ENCODE assay signal across 8 cellular contexts in genomic region chr16:56607675-56608042, GRCh38. TPM values are rescaled to one million over a fixed set of nuclear protein-coding genes. Genes with fewer than 3 reads are reported as not detected.
DNase-seq lines count a peak whose midpoint lies in the region; ATAC-seq, FAIRE-seq and TF ChIP-seq lines count a peak whose summit lies in the region.

No MANE protein-coding gene starts in this region.

- no peaks in the 10 kb centered on the region for H3K27me3 Mint-ChIP-seq in IgD-negative memory B cell
- no peaks in the 10 kb centered on the region for H3K27me3 Mint-ChIP-seq in activated T-helper 2 cell treated with anti-CD3 and anti-CD28 coated beads, Interferon-gamma antibody, Interleukin-2, Interleukin-4, amounts not matched to agents 10 μg/mL and 5 μg/mL and 100 μg/mL, durations not matched to agents 14 hours and 24 hours and 36 hours (ENCODE audit: low read depth)
- peaks cover 2 to 19% (median 7%) of the 10 kb centered on the region in 3 donors for H3K27me3 Mint-ChIP-seq in immature natural killer cell (ENCODE audit: low read depth in 3 of 3)
- no peaks in the 10 kb centered on the region for H3K27me3 Mint-ChIP-seq in stimulated activated naive B cell treated with anti-CD40 and anti-IgM and Interleukin-4, amounts not matched to agents 10 μg/mL and 1 μg/mL and 100 μg/mL, for 72 hours

- TF ChIP-seq POLR2A in GM12891 (IDR thresholded peaks at IDR 0.05; ENCODE audit: low read depth, low read length), result no peak

- H3K9me3 Mint-ChIP-seq in IgD-negative memory B cell (no peaks in the 10 kb centered on the region), immature natural killer cell (no peaks in the 10 kb centered on the region)
- H3K9me3 Mint-ChIP-seq in activated T-helper 2 cell treated with anti-CD3 and anti-CD28 coated beads, Interferon-gamma antibody, Interleukin-2, Interleukin-4, amounts not matched to agents 10 μg/mL and 5 μg/mL and 100 μg/mL, durations not matched to agents 14 hours and 24 hours and 36 hours, result no peaks in the 10 kb centered on the region
- H3K9me3 Mint-ChIP-seq in stimulated activated naive B cell treated with anti-CD40 and anti-IgM and Interleukin-4, amounts not matched to agents 10 μg/mL and 1 μg/mL and 100 μg/mL, for 72 hours, result no peaks in the 10 kb centered on the region

- no peak for ATAC-seq in stimulated activated naive B cell treated with anti-CD40 and anti-IgM and Interleukin-4, amounts not matched to agents 10 μg/mL and 1 μg/mL and 100 μg/mL, for 72 hours (replicated peaks)
- no peak for ATAC-seq in HG02623 (IDR thresholded peaks at IDR 0.05; ENCODE audit: unreplicated experiment)

- intact Hi-C loops in activated T-helper 2 cell treated with anti-CD3 and anti-CD28 coated beads, Interferon-gamma antibody, Interleukin-2, Interleukin-4, amounts not matched to agents 10 μg/mL and 5 μg/mL and 100 μg/mL, durations not matched to agents 14 hours and 24 hours and 36 hours (cut with micrococcal nuclease), result loop anchor here (1.0 to 2.0 kb wide), 5 partner anchors 10 to 435 kb away; partner anchors contain the start of genes MT1E and MT1X

- no peak for FAIRE-seq in GM12891 (lab: Jason Lieb, UNC)

- H3K4me3 Mint-ChIP-seq in IgD-negative memory B cell (peak overlapping the region; percentile 13 to 81 (median 74)), immature natural killer cell (peak overlapping the region; percentile 72 to 99 (median 75))
- peak overlapping the region; percentile 97 for H3K4me3 Mint-ChIP-seq in activated T-helper 2 cell treated with anti-CD3 and anti-CD28 coated beads, Interferon-gamma antibody, Interleukin-2, Interleukin-4, amounts not matched to agents 10 μg/mL and 5 μg/mL and 100 μg/mL, durations not matched to agents 14 hours and 24 hours and 36 hours (ENCODE audit: low read depth)
- H3K4me3 Mint-ChIP-seq in stimulated activated naive B cell treated with anti-CD40 and anti-IgM and Interleukin-4, amounts not matched to agents 10 μg/mL and 1 μg/mL and 100 μg/mL, for 72 hours, result peak overlapping the region; percentile 54 to 90

- DNase-seq in activated T-helper 2 cell treated with anti-CD3 and anti-CD28 coated beads, Interferon-gamma antibody, Interleukin-2, Interleukin-4, amounts not matched to agents 10 μg/mL and 5 μg/mL and 100 μg/mL, durations not matched to agents 14 hours and 24 hours and 36 hours (ENCODE audit: low spot score), result no peak
- DNase-seq in immature natural killer cell (no peak), GM12891 (ENCODE audit: insufficient read length, low spot score) (no peak), EL (no peak), DMS53 (lab: John Stamatoyannopoulos, UW) (no peak)
- DNase-seq in stimulated activated naive B cell treated with anti-CD40 and anti-IgM and Interleukin-4, amounts not matched to agents 10 μg/mL and 1 μg/mL and 100 μg/mL, for 72 hours, result no peak

- H3K27ac Mint-ChIP-seq in IgD-negative memory B cell (peak overlapping the region in 1 of 3 donors; percentile 70), immature natural killer cell (peak overlapping the region; percentile 83 to 97 (median 92))
- peak overlapping the region; percentile 82 for H3K27ac Mint-ChIP-seq in activated T-helper 2 cell treated with anti-CD3 and anti-CD28 coated beads, Interferon-gamma antibody, Interleukin-2, Interleukin-4, amounts not matched to agents 10 μg/mL and 5 μg/mL and 100 μg/mL, durations not matched to agents 14 hours and 24 hours and 36 hours
- peak overlapping the region; percentile 70 for H3K27ac Mint-ChIP-seq in stimulated activated naive B cell treated with anti-CD40 and anti-IgM and Interleukin-4, amounts not matched to agents 10 μg/mL and 1 μg/mL and 100 μg/mL, for 72 hours

- peaks cover 18 to 27% (median 19%) of the 10 kb centered on the region in 3 donors for H3K4me1 Mint-ChIP-seq in IgD-negative memory B cell
- peaks cover 52% of the 10 kb centered on the region for H3K4me1 Mint-ChIP-seq in activated T-helper 2 cell treated with anti-CD3 and anti-CD28 coated beads, Interferon-gamma antibody, Interleukin-2, Interleukin-4, amounts not matched to agents 10 μg/mL and 5 μg/mL and 100 μg/mL, durations not matched to agents 14 hours and 24 hours and 36 hours (ENCODE audit: low read depth)
- peaks cover 53 to 55% of the 10 kb centered on the region in 2 donors for H3K4me1 Mint-ChIP-seq in immature natural killer cell
- peaks cover 28 to 48% of the 10 kb centered on the region in 2 donors for H3K4me1 Mint-ChIP-seq in stimulated activated naive B cell treated with anti-CD40 and anti-IgM and Interleukin-4, amounts not matched to agents 10 μg/mL and 1 μg/mL and 100 μg/mL, for 72 hours

- H3K36me3 Mint-ChIP-seq in IgD-negative memory B cell (no peaks in the 10 kb centered on the region), immature natural killer cell (no peaks in the 10 kb centered on the region)
- peaks cover 16% of the 10 kb centered on the region for H3K36me3 Mint-ChIP-seq in activated T-helper 2 cell treated with anti-CD3 and anti-CD28 coated beads, Interferon-gamma antibody, Interleukin-2, Interleukin-4, amounts not matched to agents 10 μg/mL and 5 μg/mL and 100 μg/mL, durations not matched to agents 14 hours and 24 hours and 36 hours (ENCODE audit: low read depth)
- H3K36me3 Mint-ChIP-seq in stimulated activated naive B cell treated with anti-CD40 and anti-IgM and Interleukin-4, amounts not matched to agents 10 μg/mL and 1 μg/mL and 100 μg/mL, for 72 hours, result no peaks in the 10 kb centered on the region

TF ChIP-seq in GM12891, 5 proteins besides CTCF, POLR2A, EP300 and RAD21:
- TF ChIP-seq POLR2AphosphoS5 (IDR thresholded peaks at IDR 0.05; ENCODE audit: low read depth, low read length) (no peak), PAX5 (IDR thresholded peaks at IDR 0.05; ENCODE audit: insufficient read depth, low read length, severe bottlenecking) (no peak), TAF1 (IDR thresholded peaks at IDR 0.05; ENCODE audit: low read depth, low read length) (no peak), POU2F2 (IDR thresholded peaks at IDR 0.05; ENCODE audit: low read depth, low read length) (no peak), SPI1 (IDR thresholded peaks at IDR 0.05; ENCODE audit: low read depth, low read length) (no peak)

RNA-seq across cellular contexts. Expression of gene MT2A, which starts 0.7 kb away (rescaled TPM):
- polyA plus RNA-seq in IgD-negative memory B cell (40.8 TPM), immature natural killer cell (100 to 1,000 TPM; 139 to 321 (median 313) TPM)
- total RNA-seq in activated T-helper 2 cell treated with anti-CD3 and anti-CD28 coated beads, Interferon-gamma antibody, Interleukin-2, Interleukin-4, amounts not matched to agents 10 μg/mL and 5 μg/mL and 100 μg/mL, durations not matched to agents 14 hours and 24 hours and 36 hours, result 827 and 878 TPM in 2 replicates
- polyA plus RNA-seq in GM12891 (2012; ENCODE audit: low read depth, missing spikeins), result 8.4 TPM

RNA-seq across cellular contexts. Expression of gene MT1E, which starts 17.9 kb away (rescaled TPM):
- polyA plus RNA-seq in IgD-negative memory B cell, result 0.49 TPM
- total RNA-seq in activated T-helper 2 cell treated with anti-CD3 and anti-CD28 coated beads, Interferon-gamma antibody, Interleukin-2, Interleukin-4, amounts not matched to agents 10 μg/mL and 5 μg/mL and 100 μg/mL, durations not matched to agents 14 hours and 24 hours and 36 hours, result 181 and 184 TPM in 2 replicates
- polyA plus RNA-seq in immature natural killer cell, result 1 to 10 TPM in 2 of 3 donors, not detected in 1; 1.4 to 2.5 TPM
- 0.87 TPM for polyA plus RNA-seq in GM12891 (2012; ENCODE audit: low read depth, missing spikeins)

RNA-seq across cellular contexts. Expression of gene MT3, which starts 18.3 kb away (rescaled TPM):
- polyA plus RNA-seq in IgD-negative memory B cell (not detected), immature natural killer cell (not detected)
- 7.5 and 7.9 TPM in 2 replicates for total RNA-seq in activated T-helper 2 cell treated with anti-CD3 and anti-CD28 coated beads, Interferon-gamma antibody, Interleukin-2, Interleukin-4, amounts not matched to agents 10 μg/mL and 5 μg/mL and 100 μg/mL, durations not matched to agents 14 hours and 24 hours and 36 hours
- 0.19 TPM for polyA plus RNA-seq in GM12891 (2012; ENCODE audit: low read depth, missing spikeins)

RNA-seq across cellular contexts. Expression of gene MT1M, which starts 24.8 kb away (rescaled TPM):
- polyA plus RNA-seq in IgD-negative memory B cell, result not detected
- not detected in 2 replicates for total RNA-seq in activated T-helper 2 cell treated with anti-CD3 and anti-CD28 coated beads, Interferon-gamma antibody, Interleukin-2, Interleukin-4, amounts not matched to agents 10 μg/mL and 5 μg/mL and 100 μg/mL, durations not matched to agents 14 hours and 24 hours and 36 hours
- polyA plus RNA-seq in immature natural killer cell, result not detected
- not detected for polyA plus RNA-seq in GM12891 (2012; ENCODE audit: low read depth, missing spikeins)

RNA-seq across cellular contexts. Expression of gene MT1A, which starts 30.8 kb away (rescaled TPM):
- polyA plus RNA-seq in IgD-negative memory B cell (not detected), immature natural killer cell (not detected)
- total RNA-seq in activated T-helper 2 cell treated with anti-CD3 and anti-CD28 coated beads, Interferon-gamma antibody, Interleukin-2, Interleukin-4, amounts not matched to agents 10 μg/mL and 5 μg/mL and 100 μg/mL, durations not matched to agents 14 hours and 24 hours and 36 hours, result 7.6 and 8.3 TPM in 2 replicates
- not detected for polyA plus RNA-seq in GM12891 (2012; ENCODE audit: low read depth, missing spikeins)
